In the genomic region with DNA sequence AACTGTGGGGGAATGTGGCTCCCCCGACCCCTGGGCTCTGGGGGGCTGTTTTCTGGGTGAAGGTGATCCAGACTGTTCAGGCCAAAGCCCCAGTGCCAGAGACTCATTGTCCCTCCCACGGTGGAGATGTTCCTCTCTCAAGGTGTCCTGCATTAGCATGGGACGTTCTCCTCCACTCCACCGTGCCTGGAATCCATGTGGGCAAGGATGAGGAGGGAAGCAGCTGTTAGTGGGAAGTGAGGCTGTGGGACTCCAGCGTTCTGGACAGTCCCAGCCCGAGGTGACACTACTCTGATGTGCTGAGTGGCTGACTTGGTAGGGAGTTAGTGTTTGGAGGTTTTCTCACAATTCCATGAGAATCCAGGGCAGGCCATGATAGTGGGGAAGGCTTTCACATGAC, we compare ENCODE assay signal across 1 cellular context.
TF ChIP-seq lines count a peak whose summit lies in the region.

No MANE protein-coding gene starts in this region.

TF ChIP-seq in H1, 55 proteins besides CTCF, POLR2A, EP300 and RAD21:
- no peak for TF ChIP-seq JUN (IDR thresholded peaks at IDR 0.05; ENCODE audit: low read depth, low read length)
- TF ChIP-seq, protein P1, sequence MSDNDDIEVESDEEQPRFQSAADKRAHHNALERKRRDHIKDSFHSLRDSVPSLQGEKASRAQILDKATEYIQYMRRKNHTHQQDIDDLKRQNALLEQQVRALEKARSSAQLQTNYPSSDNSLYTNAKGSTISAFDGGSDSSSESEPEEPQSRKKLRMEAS (IDR thresholded peaks at IDR 0.05), result no peak
- no peak for TF ChIP-seq RNF2 (IDR thresholded peaks at IDR 0.05; ENCODE audit: borderline replicate concordance, low read depth, low read length, missing control alignments, poor library complexity, severe bottlenecking)
- no peak for TF ChIP-seq POU5F1 (IDR thresholded peaks at IDR 0.05; ENCODE audit: low read depth, low read length)
- no peak for TF ChIP-seq GTF2F1 (IDR thresholded peaks at IDR 0.05; ENCODE audit: borderline replicate concordance, low read depth, low read length)
- no peak for TF ChIP-seq KDM4A (IDR thresholded peaks at IDR 0.05; ENCODE audit: low read depth, low read length, severe bottlenecking)
- no peak for TF ChIP-seq SIN3A (conservative IDR thresholded peaks at IDR 0.05 in 1 of 2, IDR thresholded peaks at IDR 0.05 in 1 of 2; ENCODE audit: low read depth in 1 of 2, low read length in 2 of 2)
- TF ChIP-seq KDM5A (IDR thresholded peaks at IDR 0.05; ENCODE audit: low read length), result no peak
- no peak for TF ChIP-seq BACH1 (IDR thresholded peaks at IDR 0.05; ENCODE audit: low read length)
- no peak for TF ChIP-seq SP4 (IDR thresholded peaks at IDR 0.05; ENCODE audit: low read length)
TF ChIP-seq in H1: peak in this region for 0.
